Comparison of ENCODE assay signal across 21 cellular contexts in the genomic region with DNA sequence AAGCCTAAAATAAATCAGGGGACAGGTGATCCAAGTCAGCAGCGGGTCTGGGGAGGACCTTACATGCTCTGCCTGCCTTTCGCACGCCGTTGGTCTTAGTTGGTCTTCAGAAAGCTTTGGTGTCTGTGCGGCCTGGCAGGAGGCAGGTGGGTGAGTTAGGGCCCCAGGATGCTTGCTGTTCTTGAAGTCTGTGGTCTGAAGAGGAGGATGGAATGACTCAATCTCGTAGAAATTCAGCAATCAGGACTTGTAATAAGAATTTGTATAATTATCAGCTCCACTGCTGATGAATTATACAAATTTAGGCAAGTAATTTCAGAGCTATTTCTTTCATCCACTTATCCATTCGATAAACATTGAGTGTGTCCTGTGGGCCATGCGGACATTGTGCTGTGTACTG.
"Had no signal": no experiment of that assay in that cellular context is flagged by ENCODE, and none has a peak within 500 bp of the region (broad histone marks: within the 10 kb centered on the region; RNA-seq: fewer than 3 reads in every experiment).

No MANE protein-coding gene starts in this region.

- H3K4me1 ChIP-seq: body of pancreas, colonic mucosa, left ventricle myocardium inferior, right lobe of liver, stomach, thyroid gland had no signal

- DNase-seq: activated CD4-positive, alpha-beta T cell treated with anti-CD3 and anti-CD28 coated beads for 4 hours; activated CD4-positive, alpha-beta T cell treated with anti-CD3 and anti-CD28 coated beads, Interleukin-2, amount 50 U/mL, for 4 hours; activated CD4-positive, CD25-positive, alpha-beta regulatory T cell; activated naive CD4-positive, alpha-beta T cell; activated T-cell treated with anti-CD3 and anti-CD28 coated beads for 4 hours; activated T-cell treated with anti-CD3 and anti-CD28 coated beads, Interleukin-2, amount 50 U/mL, for 72 hours; body of pancreas; cerebellar nuclear complex; colonic mucosa; effector CD8-positive, alpha-beta T cell; left ventricle myocardium inferior; naive B cell; right lobe of liver; small intestine; stimulated activated CD4-positive, alpha-beta T cell treated with anti-CD3 and anti-CD28 coated beads, Interleukin-1b, Interleukin-23, amount 100 ng/mL, for 48 hours; stimulated activated naive B cell treated with anti-CD40 and anti-IgM and Interleukin-4, amounts not matched to agents 10 μg/mL and 1 μg/mL and 100 μg/mL, for 72 hours; stomach; T-helper 1 cell; thyroid gland had no signal

- ATAC-seq: activated naive CD4-positive, alpha-beta T cell treated with anti-CD3 and anti-CD28 coated beads, Interleukin-2, amount 50 U/mL, for 72 hours; activated T-cell treated with anti-CD3 and anti-CD28 coated beads, Interleukin-2, amount 50 U/mL, for 72 hours; body of pancreas; right lobe of liver; stimulated activated naive B cell treated with anti-CD40 and anti-IgM and Interleukin-4, amounts not matched to agents 10 μg/mL and 1 μg/mL and 100 μg/mL, for 72 hours had no signal

- H3K9me3 ChIP-seq: body of pancreas, colonic mucosa, left ventricle myocardium inferior, right lobe of liver, stomach, thyroid gland had no signal

- H3K27me3 ChIP-seq: body of pancreas, cardiac muscle cell, colonic mucosa, right lobe of liver, stomach, thyroid gland had no signal

- H3K36me3 ChIP-seq: cardiac muscle cell, colonic mucosa, left ventricle myocardium inferior, right lobe of liver, stomach, thyroid gland had no signal

- H3K4me3 ChIP-seq: body of pancreas, cardiac muscle cell, colonic mucosa, left ventricle myocardium inferior, right lobe of liver, stomach, thyroid gland had no signal

- H3K27ac ChIP-seq: body of pancreas, cardiac muscle cell, colonic mucosa, left ventricle myocardium inferior, right lobe of liver, stomach, thyroid gland had no signal
